Comparison of ENCODE assay signal across 1 cellular context in genomic region chr20:22512911-22513489, GRCh38.
TF ChIP-seq lines count a peak whose summit lies in the region.

No MANE protein-coding gene starts in this region.

TF ChIP-seq in HEK293, 187 proteins besides CTCF, POLR2A, EP300 and RAD21 (continued from another document):
- TF ChIP-seq ZNF16 (tag by site-specific recombination; IDR thresholded peaks at IDR 0.05; ENCODE audit: low read depth) (no peak), ZBTB8A (tag by site-specific recombination; IDR thresholded peaks at IDR 0.05) (no peak), ZBTB17 (tag by site-specific recombination; IDR thresholded peaks at IDR 0.05) (0 out of 2 replicates have a peak, but pooled peaks have one; percentile 12), ZBTB1 (tag by site-specific recombination; IDR thresholded peaks at IDR 0.05) (no peak), ZNF335 (tag by site-specific recombination; conservative IDR thresholded peaks at IDR 0.05) (no peak), FEZF1 (tag by site-specific recombination; IDR thresholded peaks at IDR 0.05) (no peak), ZNF138 (tag by site-specific recombination; IDR thresholded peaks at IDR 0.05; ENCODE audit: borderline replicate concordance) (no peak), ZNF621 (tag by site-specific recombination; IDR thresholded peaks at IDR 0.05) (no peak), HOXA7 (CRISPR knock-in tag; IDR thresholded peaks at IDR 0.05; ENCODE audit: borderline replicate concordance) (no peak), ZNF416 (tag by site-specific recombination; IDR thresholded peaks at IDR 0.05) (no peak), KLF10 (tag by site-specific recombination; IDR thresholded peaks at IDR 0.05) (no peak), ZNF133 (tag by site-specific recombination; IDR thresholded peaks at IDR 0.05) (no peak), ZNF148 (tag by site-specific recombination; IDR thresholded peaks at IDR 0.05; ENCODE audit: borderline replicate concordance) (no peak), ZFP3 (tag by site-specific recombination; IDR thresholded peaks at IDR 0.05; ENCODE audit: low read depth) (no peak), TCF7L2 (IDR thresholded peaks at IDR 0.05; ENCODE audit: borderline replicate concordance, low read depth, low read length) (no peak), KLF1 (tag by site-specific recombination; IDR thresholded peaks at IDR 0.05) (no peak), ZNF549 (tag by site-specific recombination; IDR thresholded peaks at IDR 0.05) (no peak), ZNF362 (tag by site-specific recombination; IDR thresholded peaks at IDR 0.05) (no peak), INSM2 (tag by site-specific recombination; IDR thresholded peaks at IDR 0.05) (no peak), ZSCAN4 (tag by site-specific recombination; IDR thresholded peaks at IDR 0.05) (no peak), ZSCAN16 (tag by site-specific recombination; IDR thresholded peaks at IDR 0.05) (no peak)
TF ChIP-seq in HEK293: peak in this region for 4.
